2 cellular contexts compared by ENCODE assay signal in the genomic region with DNA sequence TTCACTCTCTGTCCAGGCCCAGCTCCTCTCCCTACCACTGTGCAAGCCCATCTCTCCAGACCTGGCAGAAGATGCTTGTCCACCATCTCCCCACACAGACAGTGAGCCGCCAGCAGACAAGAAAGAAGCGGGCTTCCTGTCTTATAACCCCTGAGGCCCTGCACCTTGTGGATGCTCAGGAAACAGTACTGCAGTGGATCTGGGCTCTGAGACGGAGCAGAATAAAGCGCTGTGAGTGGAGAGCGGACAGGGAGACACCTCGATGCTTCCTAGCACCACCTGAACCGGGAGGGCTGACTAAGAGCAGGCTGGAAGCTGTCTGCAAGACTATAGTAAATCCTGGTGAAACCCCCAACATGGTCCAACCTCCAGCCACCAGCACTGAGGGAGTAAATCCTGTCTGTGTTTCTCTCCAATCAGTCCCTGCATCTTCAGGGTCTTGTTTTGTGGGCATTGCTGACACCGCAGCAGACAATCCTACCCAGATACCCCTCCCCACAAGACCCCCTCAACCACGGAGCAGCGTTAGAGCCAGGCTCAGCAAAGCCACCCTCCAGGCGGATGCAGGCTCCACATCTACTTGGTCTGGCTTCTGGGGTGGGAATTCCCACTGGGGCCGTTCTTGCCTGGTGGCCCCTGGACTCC.
TF ChIP-seq lines count a peak whose summit lies in the region.

No MANE protein-coding gene starts in this region.

TF ChIP-seq in GM23338, 12 proteins besides CTCF, POLR2A, EP300 and RAD21:
- TF ChIP-seq, protein P1, sequence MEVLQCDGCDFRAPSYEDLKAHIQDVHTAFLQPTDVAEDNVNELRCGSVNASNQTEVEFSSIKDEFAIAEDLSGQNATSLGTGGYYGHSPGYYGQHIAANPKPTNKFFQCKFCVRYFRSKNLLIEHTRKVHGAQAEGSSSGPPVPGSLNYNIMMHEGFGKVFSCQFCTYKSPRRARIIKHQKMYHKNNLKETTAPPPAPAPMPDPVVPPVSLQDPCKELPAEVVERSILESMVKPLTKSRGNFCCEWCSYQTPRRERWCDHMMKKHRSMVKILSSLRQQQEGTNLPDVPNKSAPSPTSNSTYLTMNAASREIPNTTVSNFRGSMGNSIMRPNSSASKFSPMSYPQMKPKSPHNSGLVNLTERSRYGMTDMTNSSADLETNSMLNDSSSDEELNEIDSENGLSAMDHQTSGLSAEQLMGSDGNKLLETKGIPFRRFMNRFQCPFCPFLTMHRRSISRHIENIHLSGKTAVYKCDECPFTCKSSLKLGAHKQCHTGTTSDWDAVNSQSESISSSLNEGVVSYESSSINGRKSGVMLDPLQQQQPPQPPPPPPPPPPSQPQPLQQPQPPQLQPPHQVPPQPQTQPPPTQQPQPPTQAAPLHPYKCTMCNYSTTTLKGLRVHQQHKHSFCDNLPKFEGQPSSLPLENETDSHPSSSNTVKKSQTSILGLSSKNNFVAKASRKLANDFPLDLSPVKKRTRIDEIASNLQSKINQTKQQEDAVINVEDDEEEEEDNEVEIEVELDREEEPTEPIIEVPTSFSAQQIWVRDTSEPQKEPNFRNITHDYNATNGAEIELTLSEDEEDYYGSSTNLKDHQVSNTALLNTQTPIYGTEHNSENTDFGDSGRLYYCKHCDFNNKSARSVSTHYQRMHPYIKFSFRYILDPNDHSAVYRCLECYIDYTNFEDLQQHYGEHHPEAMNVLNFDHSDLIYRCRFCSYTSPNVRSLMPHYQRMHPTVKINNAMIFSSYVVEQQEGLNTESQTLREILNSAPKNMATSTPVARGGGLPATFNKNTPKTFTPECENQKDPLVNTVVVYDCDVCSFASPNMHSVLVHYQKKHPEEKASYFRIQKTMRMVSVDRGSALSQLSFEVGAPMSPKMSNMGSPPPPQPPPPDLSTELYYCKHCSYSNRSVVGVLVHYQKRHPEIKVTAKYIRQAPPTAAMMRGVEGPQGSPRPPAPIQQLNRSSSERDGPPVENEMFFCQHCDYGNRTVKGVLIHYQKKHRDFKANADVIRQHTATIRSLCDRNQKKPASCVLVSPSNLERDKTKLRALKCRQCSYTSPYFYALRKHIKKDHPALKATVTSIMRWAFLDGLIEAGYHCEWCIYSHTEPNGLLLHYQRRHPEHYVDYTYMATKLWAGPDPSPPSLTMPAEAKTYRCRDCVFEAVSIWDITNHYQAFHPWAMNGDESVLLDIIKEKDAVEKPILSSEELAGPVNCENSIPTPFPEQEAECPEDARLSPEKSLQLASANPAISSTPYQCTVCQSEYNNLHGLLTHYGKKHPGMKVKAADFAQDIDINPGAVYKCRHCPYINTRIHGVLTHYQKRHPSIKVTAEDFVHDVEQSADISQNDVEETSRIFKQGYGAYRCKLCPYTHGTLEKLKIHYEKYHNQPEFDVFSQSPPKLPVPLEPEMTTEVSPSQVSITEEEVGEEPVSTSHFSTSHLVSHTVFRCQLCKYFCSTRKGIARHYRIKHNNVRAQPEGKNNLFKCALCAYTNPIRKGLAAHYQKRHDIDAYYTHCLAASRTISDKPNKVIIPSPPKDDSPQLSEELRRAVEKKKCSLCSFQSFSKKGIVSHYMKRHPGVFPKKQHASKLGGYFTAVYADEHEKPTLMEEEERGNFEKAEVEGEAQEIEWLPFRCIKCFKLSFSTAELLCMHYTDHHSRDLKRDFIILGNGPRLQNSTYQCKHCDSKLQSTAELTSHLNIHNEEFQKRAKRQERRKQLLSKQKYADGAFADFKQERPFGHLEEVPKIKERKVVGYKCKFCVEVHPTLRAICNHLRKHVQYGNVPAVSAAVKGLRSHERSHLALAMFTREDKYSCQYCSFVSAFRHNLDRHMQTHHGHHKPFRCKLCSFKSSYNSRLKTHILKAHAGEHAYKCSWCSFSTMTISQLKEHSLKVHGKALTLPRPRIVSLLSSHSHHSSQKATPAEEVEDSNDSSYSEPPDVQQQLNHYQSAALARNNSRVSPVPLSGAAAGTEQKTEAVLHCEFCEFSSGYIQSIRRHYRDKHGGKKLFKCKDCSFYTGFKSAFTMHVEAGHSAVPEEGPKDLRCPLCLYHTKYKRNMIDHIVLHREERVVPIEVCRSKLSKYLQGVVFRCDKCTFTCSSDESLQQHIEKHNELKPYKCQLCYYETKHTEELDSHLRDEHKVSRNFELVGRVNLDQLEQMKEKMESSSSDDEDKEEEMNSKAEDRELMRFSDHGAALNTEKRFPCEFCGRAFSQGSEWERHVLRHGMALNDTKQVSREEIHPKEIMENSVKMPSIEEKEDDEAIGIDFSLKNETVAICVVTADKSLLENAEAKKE (CRISPR knock-in tag; IDR thresholded peaks at IDR 0.05): no peak
- TF ChIP-seq NANOG (IDR thresholded peaks at IDR 0.05; ENCODE audit: borderline replicate concordance): no peak
TF ChIP-seq in GM23338: peak in this region for 0.

TF ChIP-seq in SK-N-SH, 30 proteins besides CTCF, POLR2A, EP300 and RAD21 (continued from another document):
- TF ChIP-seq, protein P2, sequence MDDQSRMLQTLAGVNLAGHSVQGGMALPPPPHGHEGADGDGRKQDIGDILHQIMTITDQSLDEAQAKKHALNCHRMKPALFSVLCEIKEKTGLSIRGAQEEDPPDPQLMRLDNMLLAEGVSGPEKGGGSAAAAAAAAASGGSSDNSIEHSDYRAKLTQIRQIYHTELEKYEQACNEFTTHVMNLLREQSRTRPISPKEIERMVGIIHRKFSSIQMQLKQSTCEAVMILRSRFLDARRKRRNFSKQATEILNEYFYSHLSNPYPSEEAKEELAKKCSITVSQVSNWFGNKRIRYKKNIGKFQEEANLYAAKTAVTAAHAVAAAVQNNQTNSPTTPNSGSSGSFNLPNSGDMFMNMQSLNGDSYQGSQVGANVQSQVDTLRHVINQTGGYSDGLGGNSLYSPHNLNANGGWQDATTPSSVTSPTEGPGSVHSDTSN (IDR thresholded peaks at IDR 0.05): no peak
- TF ChIP-seq, protein P3, sequence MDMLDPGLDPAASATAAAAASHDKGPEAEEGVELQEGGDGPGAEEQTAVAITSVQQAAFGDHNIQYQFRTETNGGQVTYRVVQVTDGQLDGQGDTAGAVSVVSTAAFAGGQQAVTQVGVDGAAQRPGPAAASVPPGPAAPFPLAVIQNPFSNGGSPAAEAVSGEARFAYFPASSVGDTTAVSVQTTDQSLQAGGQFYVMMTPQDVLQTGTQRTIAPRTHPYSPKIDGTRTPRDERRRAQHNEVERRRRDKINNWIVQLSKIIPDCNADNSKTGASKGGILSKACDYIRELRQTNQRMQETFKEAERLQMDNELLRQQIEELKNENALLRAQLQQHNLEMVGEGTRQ (IDR thresholded peaks at IDR 0.05; ENCODE audit: borderline replicate concordance, low read depth, low read length): no peak
- TF ChIP-seq, protein P4, sequence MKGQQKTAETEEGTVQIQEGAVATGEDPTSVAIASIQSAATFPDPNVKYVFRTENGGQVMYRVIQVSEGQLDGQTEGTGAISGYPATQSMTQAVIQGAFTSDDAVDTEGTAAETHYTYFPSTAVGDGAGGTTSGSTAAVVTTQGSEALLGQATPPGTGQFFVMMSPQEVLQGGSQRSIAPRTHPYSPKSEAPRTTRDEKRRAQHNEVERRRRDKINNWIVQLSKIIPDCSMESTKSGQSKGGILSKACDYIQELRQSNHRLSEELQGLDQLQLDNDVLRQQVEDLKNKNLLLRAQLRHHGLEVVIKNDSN (IDR thresholded peaks at IDR 0.05; ENCODE audit: borderline replicate concordance, low read depth): no peak
- TF ChIP-seq MXI1 (IDR thresholded peaks at IDR 0.05; ENCODE audit: low read depth, low read length) (no peak), GATA2 (CRISPR knock-in tag; IDR thresholded peaks at IDR 0.05) (no peak)
